ENCODE assay signal across 8 cellular contexts in the genomic region with DNA sequence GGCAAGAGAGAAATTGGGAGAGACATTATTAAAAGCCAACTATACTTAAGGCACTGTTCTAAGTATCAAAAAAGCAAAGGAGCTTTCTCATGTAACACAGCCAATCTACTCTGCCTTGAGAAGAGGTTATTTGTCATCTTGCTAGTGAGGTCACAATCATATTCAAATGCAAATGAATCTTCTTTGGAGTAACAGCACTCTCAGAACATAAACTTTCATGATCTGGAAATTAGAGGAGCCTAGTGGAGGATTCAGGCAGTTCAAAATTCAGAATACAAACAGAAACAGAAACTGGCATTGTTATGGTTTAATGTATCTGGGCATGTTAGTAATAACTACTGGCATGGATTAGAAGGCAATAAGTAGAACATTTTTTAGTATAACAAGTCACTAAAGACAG. TPM values are rescaled to one million over a fixed set of nuclear protein-coding genes. Genes with fewer than 3 reads are reported as not detected.
DNase-seq lines count a peak whose midpoint lies in the region; ATAC-seq and TF ChIP-seq lines count a peak whose summit lies in the region.

No MANE protein-coding gene starts in this region.

- no peak overlapping the region for H3K27ac ChIP-seq in RWPE2 (ENCODE audit: poor library complexity, severe bottlenecking)

- no peaks in the 10 kb centered on the region for H3K27me3 Mint-ChIP-seq in type B pancreatic cell

- H3K9me3 ChIP-seq in RWPE2 (ENCODE audit: severe bottlenecking): no peaks in the 10 kb centered on the region

- no peaks in the 10 kb centered on the region for H3K27me3 ChIP-seq in RWPE2 (ENCODE audit: insufficient read depth, poor library complexity, severe bottlenecking)

- ATAC-seq in activated naive CD4-positive, alpha-beta T cell treated with anti-CD3 and anti-CD28 coated beads, Interleukin-2, amount 50 U/mL, for 72 hours: peak; percentile 76 to 84
- ATAC-seq in RWPE2 (ENCODE audit: low read depth) (peak; percentile 44; the same call in 1 of the 3 replicates), GM18873 (IDR thresholded peaks at IDR 0.05; ENCODE audit: low FRiP score, unreplicated experiment) (no peak), GM18517 (IDR thresholded peaks at IDR 0.05; ENCODE audit: unreplicated experiment) (no peak)

- no peaks in the 10 kb centered on the region for H3K36me3 ChIP-seq in RWPE2 (ENCODE audit: low read depth)

- peak overlapping the region; percentile 41 to 85 for H3K27ac Mint-ChIP-seq in activated naive CD4-positive, alpha-beta T cell treated with anti-CD3 and anti-CD28 coated beads, Interleukin-2, amount 50 U/mL, for 72 hours
- no peak overlapping the region for H3K27ac Mint-ChIP-seq in type B pancreatic cell

- no peak overlapping the region for H3K4me3 ChIP-seq in RWPE2 (ENCODE audit: severe bottlenecking)

- H3K36me3 Mint-ChIP-seq in activated naive CD4-positive, alpha-beta T cell treated with anti-CD3 and anti-CD28 coated beads, Interleukin-2, amount 50 U/mL, for 72 hours: no peaks in the 10 kb centered on the region
- H3K36me3 Mint-ChIP-seq in type B pancreatic cell: peaks cover 3% of the 10 kb centered on the region

- no peak overlapping the region for H3K4me3 Mint-ChIP-seq in type B pancreatic cell

- TF ChIP-seq CTCF in RWPE2 (IDR thresholded peaks at IDR 0.05; ENCODE audit: poor library complexity, severe bottlenecking) (no peak), type B pancreatic cell (conservative IDR thresholded peaks at IDR 0.05) (peak; percentile 45)

- peaks cover 31% of the 10 kb centered on the region for H3K4me1 Mint-ChIP-seq in type B pancreatic cell (ENCODE audit: unreplicated experiment)

- H3K4me1 ChIP-seq in RWPE2 (ENCODE audit: insufficient read depth, poor library complexity, severe bottlenecking): no peaks in the 10 kb centered on the region

- H3K9me3 Mint-ChIP-seq in activated naive CD4-positive, alpha-beta T cell treated with anti-CD3 and anti-CD28 coated beads, Interleukin-2, amount 50 U/mL, for 72 hours: no peaks in the 10 kb centered on the region
- peaks cover 3% of the 10 kb centered on the region for H3K9me3 Mint-ChIP-seq in type B pancreatic cell

- DNase-seq in activated naive CD4-positive, alpha-beta T cell treated with anti-CD3 and anti-CD28 coated beads, Interleukin-2, amount 50 U/mL, for 72 hours (ENCODE audit: low spot score in 2 of 2): no peak
- no peak for DNase-seq in activated naive CD4-positive, alpha-beta T cell treated with Interleukin-2 at 50 U/mL for 16 hours
- DNase-seq in RWPE2 (ENCODE audit: low spot score) (no peak), fibroblast of the conjunctiva (ENCODE audit: low read depth) (peak; percentile 23), type B pancreatic cell (ENCODE audit: extremely low spot score, unreplicated experiment) (no peak), NCI-H2196 (lab: John Stamatoyannopoulos, UW; ENCODE audit: unreplicated experiment) (no peak)

RNA-seq across cellular contexts. Expression of gene ARID4B, which starts 57.4 kb away (rescaled TPM):
- 10 to 100 TPM; 58.4 to 65.7 TPM for total RNA-seq in activated naive CD4-positive, alpha-beta T cell treated with anti-CD3 and anti-CD28 coated beads, Interleukin-2, amount 50 U/mL, for 72 hours
- 33.5 and 42.4 TPM in 2 replicates for total RNA-seq in type B pancreatic cell (ENCODE audit: low replicate concordance)

RNA-seq across cellular contexts. Expression of gene GGPS1, which starts 57.7 kb away (rescaled TPM):
- total RNA-seq in activated naive CD4-positive, alpha-beta T cell treated with anti-CD3 and anti-CD28 coated beads, Interleukin-2, amount 50 U/mL, for 72 hours: 10 to 100 TPM; 33.6 to 36.1 TPM
- total RNA-seq in type B pancreatic cell (ENCODE audit: low replicate concordance): 33.9 and 45.5 TPM in 2 replicates

Comparison
In these comparisons a context has a peak if more than half of its experiments do, and no peak if none do; other contexts are left out.
1. ATAC-seq: peak in activated naive CD4-positive, alpha-beta T cell treated with anti-CD3 and anti-CD28 coated beads, Interleukin-2, amount 50 U/mL, for 72 hours (2 of 2) and RWPE2 (single experiment); none in GM18873 (single experiment) and GM18517 (single experiment).